In the genomic region with DNA sequence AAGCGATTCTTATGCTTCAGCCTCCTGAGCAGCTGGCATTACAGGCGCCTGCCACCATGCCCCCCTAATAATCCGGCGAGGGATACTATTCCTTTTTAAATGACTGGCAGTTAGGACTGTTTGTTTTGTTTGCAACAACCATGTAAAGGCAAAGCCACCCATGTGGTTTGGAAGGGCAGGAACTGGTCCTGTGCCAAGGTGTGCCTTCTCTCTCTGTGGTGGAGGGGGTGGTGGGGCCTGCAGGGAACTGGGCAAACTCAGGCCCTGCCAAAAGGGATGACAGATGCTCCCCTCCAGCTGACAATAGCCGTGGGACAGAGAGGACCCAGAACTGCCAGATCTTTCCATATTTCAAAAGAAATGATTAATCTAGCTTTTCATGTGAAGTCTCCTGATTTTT, we compare ENCODE assay signal across 22 cellular contexts. TPM values are rescaled to one million over a fixed set of nuclear protein-coding genes. Genes with fewer than 3 reads are reported as not detected.
A peak's percentile ranks its signal among the peaks of the same experiment; 100 is the strongest.
DNase-seq lines count a peak whose midpoint lies in the region; ATAC-seq, FAIRE-seq and TF ChIP-seq lines count a peak whose summit lies in the region.
"Had no signal": no experiment of that assay in that cellular context is flagged by ENCODE, and none has a peak within 500 bp of the region (broad histone marks: within the 10 kb centered on the region; RNA-seq: fewer than 3 reads in every experiment).

No MANE protein-coding gene starts in this region.

- TF ChIP-seq RAD21 in A549 (conservative IDR thresholded peaks at IDR 0.05 in 1 of 2, IDR thresholded peaks at IDR 0.05 in 1 of 2), result no peak

- POLR2A ChIA-PET in A549 (lab: Yijun Ruan, JAX), result interaction anchor here (2.7 kb wide), 1 partner anchor 10 kb away, joined by 8 read pairs; no protein-coding TSS in a partner anchor

- in situ Hi-C loops in G401 (cut with HindIII; ENCODE audit: low sequenced_read_pairs), result no loop called here

- peak in 1 of 2 experiments; percentile 67; a peak in 3 of 6 replicates for ATAC-seq in A549
- ATAC-seq in GM18861 (IDR thresholded peaks at IDR 0.05; ENCODE audit: unreplicated experiment), result no peak
- ATAC-seq: activated CD8-positive, alpha-beta T cell treated with anti-CD3 and anti-CD28 coated beads, Interleukin-2, amount 10 ng/mL, durations not matched to agents 7 days and 5 days; body of pancreas; heart left ventricle; mucosa of descending colon had no signal

- no peak for FAIRE-seq in A549 (lab: Jason Lieb, UNC)
- FAIRE-seq: colon had no signal

- DNase-seq in A549 (ENCODE audit: low read depth in 1 of 2, low spot score in 1 of 2), result no peak
- DNase-seq in G401 (ENCODE audit: low spot score), result peak; percentile 35
- DNase-seq in NCI-H2107 (lab: John Stamatoyannopoulos, UW), result peak; percentile 16
- peak; percentile 24 for DNase-seq in SHP77 treated with DMSO at 0.1 percent for 48 hours (lab: John Stamatoyannopoulos, UW)
- no peak for DNase-seq in progenitor cell of endocrine pancreas (ENCODE audit: low spot score, unreplicated experiment)
- no peak for DNase-seq in NCI-H1930 (lab: John Stamatoyannopoulos, UW)
- DNase-seq in erythroblast (lab: John Stamatoyannopoulos, UW), result no peak
- DNase-seq: activated B cell treated with CpG ODN at 0.5 μM for 24 hours; activated CD8-positive, alpha-beta T cell treated with anti-CD3 and anti-CD28 coated beads, Interleukin-2, amount 10 ng/mL, durations not matched to agents 7 days and 5 days; activated T-cell treated with anti-CD3 and anti-CD28 coated beads, Interleukin-2, amount 50 U/mL, for 48 hours; body of pancreas; DMS79; heart left ventricle; left ventricle myocardium inferior; mucosa of descending colon; retina had no signal

- no peaks in the 10 kb centered on the region for H3K36me3 Mint-ChIP-seq in progenitor cell of endocrine pancreas (ENCODE audit: insufficient read depth)
- H3K36me3 Mint-ChIP-seq: activated naive CD8-positive, alpha-beta T cell; neural progenitor cell had no signal

- no peaks in the 10 kb centered on the region for H3K9me3 ChIP-seq in A549
- H3K9me3 ChIP-seq: body of pancreas, mucosa of descending colon, suprapubic skin had no signal

- no peak for TF ChIP-seq POLR2A in A549 (IDR thresholded peaks at IDR 0.05; ENCODE audit: low read length)
- TF ChIP-seq POLR2A in erythroblast (IDR thresholded peaks at IDR 0.05; ENCODE audit: low read length), result no peak

- CTCF ChIA-PET in A549 (lab: Yijun Ruan, JAX), result interaction anchor here (1.0 kb wide), 1 partner anchor 40 kb away, joined by 3 read pairs; no protein-coding TSS in a partner anchor

- TF ChIP-seq CTCF in A549 (IDR thresholded peaks at IDR 0.05) (no peak), progenitor cell of endocrine pancreas (IDR thresholded peaks at IDR 0.05; ENCODE audit: unreplicated experiment) (no peak)

- H3K4me3 Mint-ChIP-seq in progenitor cell of endocrine pancreas (ENCODE audit: low read depth), result no peak overlapping the region
- H3K4me3 Mint-ChIP-seq: activated B cell treated with CpG ODN at 0.5 μM for 24 hours; activated CD8-positive, alpha-beta T cell treated with anti-CD3 and anti-CD28 coated beads, Interleukin-2, amount 10 ng/mL, durations not matched to agents 7 days and 5 days; activated naive CD8-positive, alpha-beta T cell; neural progenitor cell; T-helper 2 cell treated with Interferon-gamma antibody and Interleukin-4, amounts not matched to agents 5 μg/mL and 100 μg/mL, for 36 hours had no signal

- no peaks in the 10 kb centered on the region for H3K9me3 Mint-ChIP-seq in progenitor cell of endocrine pancreas (ENCODE audit: low read depth)
- H3K9me3 Mint-ChIP-seq: activated B cell treated with CpG ODN at 0.5 μM for 24 hours; neural progenitor cell; T-helper 2 cell treated with Interferon-gamma antibody and Interleukin-4, amounts not matched to agents 5 μg/mL and 100 μg/mL, for 36 hours had no signal

- H3K27ac ChIP-seq in A549, result no peak overlapping the region
- H3K27ac ChIP-seq: body of pancreas, heart left ventricle, left ventricle myocardium inferior, neural progenitor cell, suprapubic skin had no signal

- no peak overlapping the region for H3K27ac Mint-ChIP-seq in progenitor cell of endocrine pancreas
- H3K27ac Mint-ChIP-seq: activated B cell treated with CpG ODN at 0.5 μM for 24 hours; activated CD8-positive, alpha-beta T cell treated with anti-CD3 and anti-CD28 coated beads, Interleukin-2, amount 10 ng/mL, durations not matched to agents 7 days and 5 days; activated naive CD8-positive, alpha-beta T cell; neural progenitor cell; T-helper 2 cell treated with Interferon-gamma antibody and Interleukin-4, amounts not matched to agents 5 μg/mL and 100 μg/mL, for 36 hours had no signal

- H3K4me1 ChIP-seq in A549, result peaks cover 10% of the 10 kb centered on the region; the same call in 1 of the 3 replicates
- H3K4me1 ChIP-seq: body of pancreas, heart left ventricle, left ventricle myocardium inferior, neural progenitor cell, suprapubic skin had no signal

- peak overlapping the region; percentile 22; the same call in 1 of the 3 replicates for H3K4me2 ChIP-seq in A549
- H3K4me2 ChIP-seq: neural progenitor cell had no signal

- no peaks in the 10 kb centered on the region for H3K4me1 Mint-ChIP-seq in progenitor cell of endocrine pancreas (ENCODE audit: low read depth)
- H3K4me1 Mint-ChIP-seq: activated B cell treated with CpG ODN at 0.5 μM for 24 hours, neural progenitor cell had no signal

- TF ChIP-seq EP300 in A549 (IDR thresholded peaks at IDR 0.05), result no peak

- peaks cover 12% of the 10 kb centered on the region for H3K27me3 Mint-ChIP-seq in progenitor cell of endocrine pancreas
- H3K27me3 Mint-ChIP-seq: activated naive CD8-positive, alpha-beta T cell had no signal

- H3K4me3 ChIP-seq in A549, result no peak overlapping the region
- H3K4me3 ChIP-seq: body of pancreas, heart left ventricle, left ventricle myocardium inferior, mucosa of descending colon, neural progenitor cell, suprapubic skin had no signal

- 59% methylated on average over 5 of the region's 5 CpGs for WGBS in A549 (ENCODE audit: missing lambda C conversion rate)

TF ChIP-seq in A549, 52 proteins besides CTCF, POLR2A, EP300 and RAD21:
- TF ChIP-seq MAFK (IDR thresholded peaks at IDR 0.05; ENCODE audit: partially characterized antibody) (no peak), CHD4 (IDR thresholded peaks at IDR 0.05; ENCODE audit: borderline replicate concordance) (no peak), NPAS2 (CRISPR knock-in tag; IDR thresholded peaks at IDR 0.05; ENCODE audit: borderline replicate concordance) (no peak), BHLHE40 (IDR thresholded peaks at IDR 0.05; ENCODE audit: low read depth, low read length) (no peak)
TF ChIP-seq in A549: peak in this region for 0.

RNA-seq across cellular contexts. Expression of gene WAPL, which starts 23.5 kb away (rescaled TPM):
- 20.1 and 25.6 TPM in 2 replicates for polyA plus RNA-seq in A549 (2011; rRNA removed)
- 5.4 and 5.8 TPM in 2 replicates for polyA plus RNA-seq in A549 (2012; cell fraction: cytosol; rRNA removed)
- 3.5 and 5.5 TPM in 2 replicates for polyA plus RNA-seq in A549 (2012; cell fraction: nucleus; rRNA removed)
- 15.4 to 16.6 TPM (median 15.7 TPM) in 3 replicates for polyA plus RNA-seq in A549 (2017; fragmentation: RNase III; extraction: RNeasy Plus Mini Kit Qiagen cat#74134 plus additional on column Dnase treatment)
- 20.0 and 21.5 TPM in 2 replicates for polyA minus RNA-seq in A549 (2011; rRNA and poly(A)+ RNA removed)
- 28.2 and 39.5 TPM in 2 replicates for total RNA-seq in G401 (2014; rRNA removed; shearing (Covaris generic))
- 47.9 and 49.6 TPM in 2 replicates for total RNA-seq in progenitor cell of endocrine pancreas

Comparison
In these comparisons a context has a peak if more than half of its experiments do, and no peak if none do; other contexts are left out.
1. DNase-seq: peak in G401 (single experiment), NCI-H2107 (single experiment) and SHP77 treated with DMSO at 0.1 percent for 48 hours (single experiment); none in A549 (0 of 2), progenitor cell of endocrine pancreas (single experiment), NCI-H1930 (0 of 2) and erythroblast (0 of 2).